ENCODE assay signal across 8 cellular contexts in the genomic region with DNA sequence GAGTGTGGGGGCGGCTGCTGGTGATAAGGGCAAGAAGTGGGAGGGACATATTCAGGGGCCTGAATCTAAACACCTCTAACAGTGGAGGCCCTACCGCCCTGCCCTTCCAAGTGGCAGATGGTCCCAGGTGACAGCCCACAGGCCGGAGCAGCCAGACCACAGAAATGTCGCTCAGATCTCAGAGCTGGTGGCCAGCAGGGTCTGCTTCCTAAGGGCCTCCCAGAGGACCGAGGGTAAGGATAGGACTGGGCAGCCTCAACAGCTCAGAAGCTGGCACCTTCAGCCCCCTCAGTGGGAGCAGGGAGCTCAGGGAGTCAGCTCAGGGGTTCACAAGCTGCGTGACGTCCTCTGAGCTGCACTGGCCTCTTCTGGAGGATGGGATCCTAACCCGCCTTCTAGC.
"Had no signal": no experiment of that assay in that cellular context is flagged by ENCODE, and none has a peak within 500 bp of the region (broad histone marks: within the 10 kb centered on the region; RNA-seq: fewer than 3 reads in every experiment).

No MANE protein-coding gene starts in this region.

- DNase-seq: GOT3, H9, HCEC 1CT, HFFc6, KG1 had no signal

- H3K27ac Mint-ChIP-seq: HFFc6, IgD-negative memory B cell had no signal

- H3K36me3 Mint-ChIP-seq: IgD-negative memory B cell had no signal

- FAIRE-seq: H54, HTR-8/SVneo had no signal

- H3K9me3 Mint-ChIP-seq: IgD-negative memory B cell had no signal

- H3K4me3 Mint-ChIP-seq: HFFc6, IgD-negative memory B cell had no signal
